In the genomic region with DNA sequence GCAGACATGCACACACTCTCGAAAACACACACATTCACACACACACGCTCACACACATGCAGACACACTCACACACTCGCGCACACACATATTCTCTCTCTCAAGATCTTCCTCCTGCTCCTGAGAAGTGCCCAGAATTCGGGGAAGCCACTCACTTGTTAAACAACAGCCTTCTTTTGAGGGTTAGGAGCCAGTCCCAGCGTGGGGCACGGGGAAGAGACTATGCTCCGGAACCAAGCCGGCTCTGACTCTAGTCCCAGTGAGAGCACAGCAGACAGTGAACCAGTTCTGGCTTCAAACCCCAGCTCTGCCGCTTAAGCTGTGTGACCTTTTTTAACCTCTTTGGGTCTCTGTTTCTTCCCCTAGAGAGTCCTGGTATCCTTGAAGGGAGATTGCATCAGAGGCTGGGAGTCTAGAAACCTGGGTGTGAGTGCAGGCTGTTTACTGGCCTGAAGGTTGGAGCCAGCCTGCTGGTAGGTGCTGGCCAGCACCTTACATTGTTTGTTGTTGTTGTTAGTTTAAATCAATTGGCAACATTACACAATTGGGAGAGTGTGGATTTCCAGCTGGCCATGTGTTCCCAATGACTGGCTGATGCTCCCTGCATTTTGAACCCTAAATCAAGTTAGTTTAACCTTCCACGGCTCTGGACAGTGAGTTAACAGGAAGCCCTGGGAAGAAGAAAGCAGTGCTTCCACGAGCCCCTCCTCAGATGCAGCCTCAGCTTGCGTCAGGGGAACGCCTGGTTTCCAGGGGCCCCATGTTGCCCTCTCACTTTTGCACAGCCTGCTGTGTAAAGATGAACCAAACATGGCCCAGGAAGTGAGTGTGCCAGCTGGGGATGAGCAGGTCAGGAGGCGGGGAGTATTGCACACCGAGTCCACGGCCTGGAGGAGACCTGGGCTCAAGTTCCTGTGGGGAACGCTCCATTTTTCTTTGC, we compare ENCODE assay signal across 8 cellular contexts.
DNase-seq lines count a peak whose midpoint lies in the region; ATAC-seq and TF ChIP-seq lines count a peak whose summit lies in the region.

No MANE protein-coding gene starts in this region.

- in situ Hi-C loops in gastrocnemius medialis (cut with MboI; ENCODE audit: low sequenced_read_pairs in 4 of 4), result loop anchor here in 1 of 4 donors (25.0 kb wide), 2 partner anchors 90 to 165 kb away; no protein-coding TSS in a partner anchor

- H3F3A ChIP-seq in SK-N-SH (replicated peaks; ENCODE audit: insufficient read depth), result no peaks in the 10 kb centered on the region

- no peak overlapping the region for H3K9ac ChIP-seq in SK-N-SH

- no peaks in the 10 kb centered on the region for H3K9me2 ChIP-seq in SK-N-SH

- H3K36me3 ChIP-seq in SK-N-SH (replicated peaks in 1 of 2; ENCODE audit: control insufficient read depth in 1 of 2, insufficient read depth in 2 of 2, low read length in 1 of 2), result no peaks in the 10 kb centered on the region
- H3K36me3 ChIP-seq in left ventricle myocardium inferior, result no peaks in the 10 kb centered on the region
- H3K36me3 ChIP-seq in gastrocnemius medialis, result no peaks in the 10 kb centered on the region
- H3K36me3 ChIP-seq in BE2C, result no peaks in the 10 kb centered on the region

- DNase-seq in ELF-1 (ENCODE audit: low read depth, low spot score), result peak; percentile 88
- DNase-seq in SK-N-SH, result peak; percentile 63
- no peak for DNase-seq in left ventricle myocardium inferior
- peak in 1 of 2 donors; percentile 33 for DNase-seq in gastrocnemius medialis
- DNase-seq in stimulated activated CD4-positive, alpha-beta T cell treated with anti-CD3 and anti-CD28 coated beads, Interleukin-12 subunit alpha, Interleukin-12 subunit beta, amount 100 ng/mL, for 4 hours, result no peak
- no peak for DNase-seq in BE2C

- no peak for TF ChIP-seq POLR2A in gastrocnemius medialis (IDR thresholded peaks at IDR 0.05)

- no peak overlapping the region for H2AFZ ChIP-seq in SK-N-SH (ENCODE audit: low read depth)

- ATAC-seq in gastrocnemius medialis (peak; percentile 40), HG03097 (IDR thresholded peaks at IDR 0.05; ENCODE audit: low FRiP score, unreplicated experiment) (no peak), GM19397 (IDR thresholded peaks at IDR 0.05; ENCODE audit: unreplicated experiment) (no peak)

- no peak for TF ChIP-seq EP300 in SK-N-SH (IDR thresholded peaks at IDR 0.05; ENCODE audit: borderline replicate concordance in 1 of 2, low read depth in 1 of 2, low read length in 1 of 2)

- CTCF ChIA-PET in SK-N-SH (lab: Yijun Ruan, JAX), result no interaction called here

- H3K27me3 ChIP-seq in SK-N-SH (ENCODE audit: insufficient read depth) (no peaks in the 10 kb centered on the region), left ventricle myocardium inferior (ENCODE audit: low read depth) (no peaks in the 10 kb centered on the region), gastrocnemius medialis (no peaks in the 10 kb centered on the region), BE2C (no peaks in the 10 kb centered on the region)

- H3K4me2 ChIP-seq in SK-N-SH, result no peak overlapping the region

- H3K4me3 ChIP-seq in SK-N-SH (ENCODE audit: low read depth in 2 of 2, low read length in 1 of 2) (no peak overlapping the region), left ventricle myocardium inferior (peak overlapping the region; percentile 25), gastrocnemius medialis (no peak overlapping the region), BE2C (ENCODE audit: low read depth, low read length) (no peak overlapping the region)

- intact Hi-C loops in left ventricle myocardium inferior (cut with micrococcal nuclease) (no loop called here), gastrocnemius medialis (cut with DNase I; ENCODE audit: low total_unique reads) (loop anchor here (10.0 kb wide), 1 partner anchor 152 kb away; no protein-coding TSS in a partner anchor)

- POLR2A ChIA-PET in SK-N-SH (lab: Yijun Ruan, JAX), result no interaction called here

- 49% methylated on average over 16 of the region's 18 CpGs for WGBS in SK-N-SH (ENCODE audit: low lambda C conversion rate)

- no peaks in the 10 kb centered on the region for H4K20me1 ChIP-seq in SK-N-SH (ENCODE audit: insufficient read depth)

- no peaks in the 10 kb centered on the region for H3K9me3 ChIP-seq in SK-N-SH
- H3K9me3 ChIP-seq in left ventricle myocardium inferior (replicated peaks), result no peaks in the 10 kb centered on the region
- no peaks in the 10 kb centered on the region for H3K9me3 ChIP-seq in gastrocnemius medialis
- no peaks in the 10 kb centered on the region for H3K9me3 ChIP-seq in BE2C

- H3K4me1 ChIP-seq in SK-N-SH (ENCODE audit: control insufficient read depth in 1 of 2, insufficient read depth in 2 of 2, low read depth in 1 of 2, low read length in 1 of 2) (peaks cover 0 to 18% of the 10 kb centered on the region in 2 experiments; a peak in 1 of 4 replicates), left ventricle myocardium inferior (peaks cover 56% of the 10 kb centered on the region), gastrocnemius medialis (peaks cover 0 to 4% of the 10 kb centered on the region in 2 donors), BE2C (no peaks in the 10 kb centered on the region)

- TF ChIP-seq RAD21 in SK-N-SH (IDR thresholded peaks at IDR 0.05; ENCODE audit: low read length), result no peak

- H3K79me2 ChIP-seq in SK-N-SH (ENCODE audit: insufficient read depth), result no peaks in the 10 kb centered on the region

- H3K27ac ChIP-seq in SK-N-SH (ENCODE audit: low read depth in 2 of 2, low read length in 1 of 2), result peak overlapping the region in 1 of 2 experiments; percentile 7; a peak in 1 of 4 replicates
- H3K27ac ChIP-seq in left ventricle myocardium inferior (replicated peaks), result peak overlapping the region; percentile 94
- peak overlapping the region; percentile 54 to 68 (median 65) for H3K27ac ChIP-seq in gastrocnemius medialis

- no peak for TF ChIP-seq CTCF in SK-N-SH (IDR thresholded peaks at IDR 0.05)
- TF ChIP-seq CTCF in left ventricle myocardium inferior (IDR thresholded peaks at IDR 0.05; ENCODE audit: borderline replicate concordance), result no peak
- no peak for TF ChIP-seq CTCF in gastrocnemius medialis (IDR thresholded peaks at IDR 0.05 in 4 of 5, conservative IDR thresholded peaks at IDR 0.05 in 1 of 5)
- TF ChIP-seq CTCF in BE2C (IDR thresholded peaks at IDR 0.05; ENCODE audit: low read depth, low read length), result no peak

TF ChIP-seq in SK-N-SH, 30 proteins besides CTCF, POLR2A, EP300 and RAD21 (continues in another document):
- TF ChIP-seq YY1 (IDR thresholded peaks at IDR 0.05; ENCODE audit: low read depth), result no peak
- no peak for TF ChIP-seq TEAD4 (IDR thresholded peaks at IDR 0.05; ENCODE audit: borderline replicate concordance, insufficient read depth)
- no peak for TF ChIP-seq MEF2A (IDR thresholded peaks at IDR 0.05; ENCODE audit: borderline replicate concordance, low read depth)
- TF ChIP-seq GATA2 (CRISPR knock-in tag; IDR thresholded peaks at IDR 0.05), result no peak
- TF ChIP-seq, protein P1, sequence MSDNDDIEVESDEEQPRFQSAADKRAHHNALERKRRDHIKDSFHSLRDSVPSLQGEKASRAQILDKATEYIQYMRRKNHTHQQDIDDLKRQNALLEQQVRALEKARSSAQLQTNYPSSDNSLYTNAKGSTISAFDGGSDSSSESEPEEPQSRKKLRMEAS (IDR thresholded peaks at IDR 0.05; ENCODE audit: low read depth), result no peak
- TF ChIP-seq RFX5 (IDR thresholded peaks at IDR 0.05; ENCODE audit: low read length), result no peak
- TF ChIP-seq NFIC (IDR thresholded peaks at IDR 0.05; ENCODE audit: borderline replicate concordance), result no peak
- TF ChIP-seq ELF1 (IDR thresholded peaks at IDR 0.05), result no peak
- TF ChIP-seq SIN3A (IDR thresholded peaks at IDR 0.05; ENCODE audit: borderline replicate concordance, low read depth, low read length), result no peak
- TF ChIP-seq, protein P2, sequence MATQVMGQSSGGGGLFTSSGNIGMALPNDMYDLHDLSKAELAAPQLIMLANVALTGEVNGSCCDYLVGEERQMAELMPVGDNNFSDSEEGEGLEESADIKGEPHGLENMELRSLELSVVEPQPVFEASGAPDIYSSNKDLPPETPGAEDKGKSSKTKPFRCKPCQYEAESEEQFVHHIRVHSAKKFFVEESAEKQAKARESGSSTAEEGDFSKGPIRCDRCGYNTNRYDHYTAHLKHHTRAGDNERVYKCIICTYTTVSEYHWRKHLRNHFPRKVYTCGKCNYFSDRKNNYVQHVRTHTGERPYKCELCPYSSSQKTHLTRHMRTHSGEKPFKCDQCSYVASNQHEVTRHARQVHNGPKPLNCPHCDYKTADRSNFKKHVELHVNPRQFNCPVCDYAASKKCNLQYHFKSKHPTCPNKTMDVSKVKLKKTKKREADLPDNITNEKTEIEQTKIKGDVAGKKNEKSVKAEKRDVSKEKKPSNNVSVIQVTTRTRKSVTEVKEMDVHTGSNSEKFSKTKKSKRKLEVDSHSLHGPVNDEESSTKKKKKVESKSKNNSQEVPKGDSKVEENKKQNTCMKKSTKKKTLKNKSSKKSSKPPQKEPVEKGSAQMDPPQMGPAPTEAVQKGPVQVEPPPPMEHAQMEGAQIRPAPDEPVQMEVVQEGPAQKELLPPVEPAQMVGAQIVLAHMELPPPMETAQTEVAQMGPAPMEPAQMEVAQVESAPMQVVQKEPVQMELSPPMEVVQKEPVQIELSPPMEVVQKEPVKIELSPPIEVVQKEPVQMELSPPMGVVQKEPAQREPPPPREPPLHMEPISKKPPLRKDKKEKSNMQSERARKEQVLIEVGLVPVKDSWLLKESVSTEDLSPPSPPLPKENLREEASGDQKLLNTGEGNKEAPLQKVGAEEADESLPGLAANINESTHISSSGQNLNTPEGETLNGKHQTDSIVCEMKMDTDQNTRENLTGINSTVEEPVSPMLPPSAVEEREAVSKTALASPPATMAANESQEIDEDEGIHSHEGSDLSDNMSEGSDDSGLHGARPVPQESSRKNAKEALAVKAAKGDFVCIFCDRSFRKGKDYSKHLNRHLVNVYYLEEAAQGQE (IDR thresholded peaks at IDR 0.05; ENCODE audit: low read depth, low read length), result no peak
- TF ChIP-seq MXI1 (IDR thresholded peaks at IDR 0.05; ENCODE audit: low read depth, low read length), result no peak
- no peak for TF ChIP-seq POLR2AphosphoS5 (IDR thresholded peaks at IDR 0.05; ENCODE audit: low read depth, low read length)
- TF ChIP-seq RCOR1 (IDR thresholded peaks at IDR 0.05; ENCODE audit: low read length), result no peak
- TF ChIP-seq TAF1 (IDR thresholded peaks at IDR 0.05; ENCODE audit: borderline replicate concordance, low read depth, low read length), result no peak
- TF ChIP-seq, protein P3, sequence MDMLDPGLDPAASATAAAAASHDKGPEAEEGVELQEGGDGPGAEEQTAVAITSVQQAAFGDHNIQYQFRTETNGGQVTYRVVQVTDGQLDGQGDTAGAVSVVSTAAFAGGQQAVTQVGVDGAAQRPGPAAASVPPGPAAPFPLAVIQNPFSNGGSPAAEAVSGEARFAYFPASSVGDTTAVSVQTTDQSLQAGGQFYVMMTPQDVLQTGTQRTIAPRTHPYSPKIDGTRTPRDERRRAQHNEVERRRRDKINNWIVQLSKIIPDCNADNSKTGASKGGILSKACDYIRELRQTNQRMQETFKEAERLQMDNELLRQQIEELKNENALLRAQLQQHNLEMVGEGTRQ (IDR thresholded peaks at IDR 0.05; ENCODE audit: borderline replicate concordance, low read depth, low read length), result no peak

Comparison
In these comparisons a context has a peak if more than half of its experiments do, and no peak if none do; other contexts are left out.
1. DNase-seq: peak in ELF-1 (single experiment) and SK-N-SH (single experiment); none in left ventricle myocardium inferior (single experiment), stimulated activated CD4-positive, alpha-beta T cell treated with anti-CD3 and anti-CD28 coated beads, Interleukin-12 subunit alpha, Interleukin-12 subunit beta, amount 100 ng/mL, for 4 hours (single experiment) and BE2C (single experiment).
2. ATAC-seq: peak in gastrocnemius medialis (2 of 2); none in HG03097 (single experiment) and GM19397 (single experiment).